ENCODE assay signal across 23 cellular contexts in the genomic region with DNA sequence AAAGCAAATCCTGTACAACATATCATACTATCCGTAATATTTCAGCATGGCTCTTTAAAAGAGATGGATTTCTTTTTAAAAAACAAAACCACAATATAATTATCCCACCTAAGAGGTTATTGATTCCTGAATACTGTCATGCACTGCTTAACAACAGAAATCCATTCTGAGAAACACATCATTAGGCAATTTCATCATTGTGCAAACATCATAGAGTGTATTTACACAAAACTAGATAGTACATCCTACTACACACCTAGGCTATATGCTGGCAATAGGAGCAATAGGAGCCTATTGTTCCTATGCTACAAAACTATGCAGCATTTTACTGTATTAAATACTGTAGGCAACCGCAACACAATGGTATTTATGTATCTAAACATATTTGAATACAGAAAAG.
DNase-seq lines count a peak whose midpoint lies in the region; ATAC-seq, FAIRE-seq and TF ChIP-seq lines count a peak whose summit lies in the region.
"Had no signal": no experiment of that assay in that cellular context is flagged by ENCODE, and none has a peak within 500 bp of the region (broad histone marks: within the 10 kb centered on the region; RNA-seq: fewer than 3 reads in every experiment).

No MANE protein-coding gene starts in this region.

- no peak for ATAC-seq in GM19328 (IDR thresholded peaks at IDR 0.05; ENCODE audit: unreplicated experiment)
- ATAC-seq in upper lobe of right lung = no peak
- no peak for ATAC-seq in GM21717 (IDR thresholded peaks at IDR 0.05; ENCODE audit: unreplicated experiment)
- no peak for ATAC-seq in GM21360 (IDR thresholded peaks at IDR 0.05; ENCODE audit: unreplicated experiment)
- ATAC-seq: lower lobe of right lung, mucosa of descending colon, right cardiac atrium had no signal

- no peaks in the 10 kb centered on the region for H3K36me3 ChIP-seq in upper lobe of right lung
- H3K36me3 ChIP-seq: HAP-1, lower lobe of right lung, ovary, thoracic aorta had no signal

- intact Hi-C loops in upper lobe of right lung (cut with DNase I) = no loop called here

- TF ChIP-seq CTCF in upper lobe of right lung (IDR thresholded peaks at IDR 0.05) = no peak

- no peaks in the 10 kb centered on the region for H3K4me1 ChIP-seq in upper lobe of right lung
- H3K4me1 ChIP-seq: HAP-1, lower lobe of right lung had no signal

- no peaks in the 10 kb centered on the region for H3K9me3 ChIP-seq in upper lobe of right lung
- H3K9me3 ChIP-seq: HAP-1, lower lobe of right lung, mucosa of descending colon, ovary, thoracic aorta had no signal

- H3K4me3 ChIP-seq in upper lobe of right lung = no peak overlapping the region
- H3K4me3 ChIP-seq: HAP-1, lower lobe of right lung, mucosa of descending colon, ovary, thoracic aorta had no signal

- FAIRE-seq in islet of Langerhans (lab: Jason Lieb, UNC) = peak; percentile 83
- FAIRE-seq: GM12892 had no signal

- DNase-seq in DMS53 (lab: John Stamatoyannopoulos, UW) (peak; percentile 55), NCI-H146 (lab: John Stamatoyannopoulos, UW) (peak; percentile 79), NCI-H510A treated with DMSO at 0.1 percent for 48 hours (lab: John Stamatoyannopoulos, UW) (peak; percentile 68), upper lobe of right lung (no peak)
- DNase-seq: activated B cell treated with CpG ODN at 0.5 μM for 24 hours; activated naive CD4-positive, alpha-beta T cell treated with anti-CD3 and anti-CD28 coated beads, Interleukin-2, amount 50 U/mL, for 16 hours; cortex of kidney; EL; lower lobe of right lung; mucosa of descending colon; nephron progenitor cell; ovary; right cardiac atrium; stimulated activated naive CD4-positive, alpha-beta T cell treated with Interleukin-2 at 50 U/mL for 16 hours; T1000 had no signal

- H3K27ac ChIP-seq in upper lobe of right lung = no peak overlapping the region
- H3K27ac ChIP-seq: HL-60, lower lobe of right lung, ovary, thoracic aorta had no signal

- H3K27me3 ChIP-seq in upper lobe of right lung = no peaks in the 10 kb centered on the region
- H3K27me3 ChIP-seq: ovary had no signal
